In genomic region chr14:72970824-72971434, GRCh38 we compare ENCODE assay signal across 1 cellular context.
A peak's percentile ranks its signal among the peaks of the same experiment; 100 is the strongest.
TF ChIP-seq lines count a peak whose summit lies in the region.

No MANE protein-coding gene starts in this region.

TF ChIP-seq in K562, 482 proteins besides CTCF, POLR2A, EP300 and RAD21 (continued from another document):
- TF ChIP-seq FOSL1 (tag; conservative IDR thresholded peaks at IDR 0.05), result no peak
- TF ChIP-seq, protein P1, sequence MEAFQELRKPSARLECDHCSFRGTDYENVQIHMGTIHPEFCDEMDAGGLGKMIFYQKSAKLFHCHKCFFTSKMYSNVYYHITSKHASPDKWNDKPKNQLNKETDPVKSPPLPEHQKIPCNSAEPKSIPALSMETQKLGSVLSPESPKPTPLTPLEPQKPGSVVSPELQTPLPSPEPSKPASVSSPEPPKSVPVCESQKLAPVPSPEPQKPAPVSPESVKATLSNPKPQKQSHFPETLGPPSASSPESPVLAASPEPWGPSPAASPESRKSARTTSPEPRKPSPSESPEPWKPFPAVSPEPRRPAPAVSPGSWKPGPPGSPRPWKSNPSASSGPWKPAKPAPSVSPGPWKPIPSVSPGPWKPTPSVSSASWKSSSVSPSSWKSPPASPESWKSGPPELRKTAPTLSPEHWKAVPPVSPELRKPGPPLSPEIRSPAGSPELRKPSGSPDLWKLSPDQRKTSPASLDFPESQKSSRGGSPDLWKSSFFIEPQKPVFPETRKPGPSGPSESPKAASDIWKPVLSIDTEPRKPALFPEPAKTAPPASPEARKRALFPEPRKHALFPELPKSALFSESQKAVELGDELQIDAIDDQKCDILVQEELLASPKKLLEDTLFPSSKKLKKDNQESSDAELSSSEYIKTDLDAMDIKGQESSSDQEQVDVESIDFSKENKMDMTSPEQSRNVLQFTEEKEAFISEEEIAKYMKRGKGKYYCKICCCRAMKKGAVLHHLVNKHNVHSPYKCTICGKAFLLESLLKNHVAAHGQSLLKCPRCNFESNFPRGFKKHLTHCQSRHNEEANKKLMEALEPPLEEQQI (IDR thresholded peaks at IDR 0.05), result no peak
- peak; percentile 46; the same call in 1 of the 2 replicates for TF ChIP-seq C11orf30 (IDR thresholded peaks at IDR 0.05; ENCODE audit: low read depth)
- TF ChIP-seq ARNT (IDR thresholded peaks at IDR 0.05), result no peak
- no peak for TF ChIP-seq ZNF311 (CRISPR knock-in tag; IDR thresholded peaks at IDR 0.05)
- no peak for TF ChIP-seq ZBTB5 (IDR thresholded peaks at IDR 0.05)
- TF ChIP-seq, protein P2, sequence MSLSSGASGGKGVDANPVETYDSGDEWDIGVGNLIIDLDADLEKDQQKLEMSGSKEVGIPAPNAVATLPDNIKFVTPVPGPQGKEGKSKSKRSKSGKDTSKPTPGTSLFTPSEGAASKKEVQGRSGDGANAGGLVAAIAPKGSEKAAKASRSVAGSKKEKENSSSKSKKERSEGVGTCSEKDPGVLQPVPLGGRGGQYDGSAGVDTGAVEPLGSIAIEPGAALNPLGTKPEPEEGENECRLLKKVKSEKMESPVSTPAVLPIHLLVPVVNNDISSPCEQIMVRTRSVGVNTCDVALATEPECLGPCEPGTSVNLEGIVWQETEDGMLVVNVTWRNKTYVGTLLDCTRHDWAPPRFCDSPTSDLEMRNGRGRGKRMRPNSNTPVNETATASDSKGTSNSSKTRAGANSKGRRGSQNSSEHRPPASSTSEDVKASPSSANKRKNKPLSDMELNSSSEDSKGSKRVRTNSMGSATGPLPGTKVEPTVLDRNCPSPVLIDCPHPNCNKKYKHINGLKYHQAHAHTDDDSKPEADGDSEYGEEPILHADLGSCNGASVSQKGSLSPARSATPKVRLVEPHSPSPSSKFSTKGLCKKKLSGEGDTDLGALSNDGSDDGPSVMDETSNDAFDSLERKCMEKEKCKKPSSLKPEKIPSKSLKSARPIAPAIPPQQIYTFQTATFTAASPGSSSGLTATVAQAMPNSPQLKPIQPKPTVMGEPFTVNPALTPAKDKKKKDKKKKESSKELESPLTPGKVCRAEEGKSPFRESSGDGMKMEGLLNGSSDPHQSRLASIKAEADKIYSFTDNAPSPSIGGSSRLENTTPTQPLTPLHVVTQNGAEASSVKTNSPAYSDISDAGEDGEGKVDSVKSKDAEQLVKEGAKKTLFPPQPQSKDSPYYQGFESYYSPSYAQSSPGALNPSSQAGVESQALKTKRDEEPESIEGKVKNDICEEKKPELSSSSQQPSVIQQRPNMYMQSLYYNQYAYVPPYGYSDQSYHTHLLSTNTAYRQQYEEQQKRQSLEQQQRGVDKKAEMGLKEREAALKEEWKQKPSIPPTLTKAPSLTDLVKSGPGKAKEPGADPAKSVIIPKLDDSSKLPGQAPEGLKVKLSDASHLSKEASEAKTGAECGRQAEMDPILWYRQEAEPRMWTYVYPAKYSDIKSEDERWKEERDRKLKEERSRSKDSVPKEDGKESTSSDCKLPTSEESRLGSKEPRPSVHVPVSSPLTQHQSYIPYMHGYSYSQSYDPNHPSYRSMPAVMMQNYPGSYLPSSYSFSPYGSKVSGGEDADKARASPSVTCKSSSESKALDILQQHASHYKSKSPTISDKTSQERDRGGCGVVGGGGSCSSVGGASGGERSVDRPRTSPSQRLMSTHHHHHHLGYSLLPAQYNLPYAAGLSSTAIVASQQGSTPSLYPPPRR (CRISPR knock-in tag; IDR thresholded peaks at IDR 0.05; ENCODE audit: borderline replicate concordance), result no peak
- TF ChIP-seq ZNF696 (CRISPR knock-in tag; conservative IDR thresholded peaks at IDR 0.05), result no peak
- no peak for TF ChIP-seq ZNF436 (CRISPR knock-in tag; IDR thresholded peaks at IDR 0.05)
- no peak for TF ChIP-seq SAFB (IDR thresholded peaks at IDR 0.05; ENCODE audit: borderline replicate concordance, low read depth, low read length)
- TF ChIP-seq SIRT6 (IDR thresholded peaks at IDR 0.05; ENCODE audit: low read depth, low read length), result no peak
- TF ChIP-seq, protein P3, sequence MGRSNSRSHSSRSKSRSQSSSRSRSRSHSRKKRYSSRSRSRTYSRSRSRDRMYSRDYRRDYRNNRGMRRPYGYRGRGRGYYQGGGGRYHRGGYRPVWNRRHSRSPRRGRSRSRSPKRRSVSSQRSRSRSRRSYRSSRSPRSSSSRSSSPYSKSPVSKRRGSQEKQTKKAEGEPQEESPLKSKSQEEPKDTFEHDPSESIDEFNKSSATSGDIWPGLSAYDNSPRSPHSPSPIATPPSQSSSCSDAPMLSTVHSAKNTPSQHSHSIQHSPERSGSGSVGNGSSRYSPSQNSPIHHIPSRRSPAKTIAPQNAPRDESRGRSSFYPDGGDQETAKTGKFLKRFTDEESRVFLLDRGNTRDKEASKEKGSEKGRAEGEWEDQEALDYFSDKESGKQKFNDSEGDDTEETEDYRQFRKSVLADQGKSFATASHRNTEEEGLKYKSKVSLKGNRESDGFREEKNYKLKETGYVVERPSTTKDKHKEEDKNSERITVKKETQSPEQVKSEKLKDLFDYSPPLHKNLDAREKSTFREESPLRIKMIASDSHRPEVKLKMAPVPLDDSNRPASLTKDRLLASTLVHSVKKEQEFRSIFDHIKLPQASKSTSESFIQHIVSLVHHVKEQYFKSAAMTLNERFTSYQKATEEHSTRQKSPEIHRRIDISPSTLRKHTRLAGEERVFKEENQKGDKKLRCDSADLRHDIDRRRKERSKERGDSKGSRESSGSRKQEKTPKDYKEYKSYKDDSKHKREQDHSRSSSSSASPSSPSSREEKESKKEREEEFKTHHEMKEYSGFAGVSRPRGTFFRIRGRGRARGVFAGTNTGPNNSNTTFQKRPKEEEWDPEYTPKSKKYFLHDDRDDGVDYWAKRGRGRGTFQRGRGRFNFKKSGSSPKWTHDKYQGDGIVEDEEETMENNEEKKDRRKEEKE (IDR thresholded peaks at IDR 0.05; ENCODE audit: borderline replicate concordance in 1 of 2, control insufficient read depth in 1 of 2, low read depth in 2 of 2, low read length in 1 of 2), result no peak
- no peak for TF ChIP-seq U2AF2 (optimal IDR thresholded peaks at IDR 0.05; ENCODE audit: low read depth, low read length)
- no peak for TF ChIP-seq RAD51 (IDR thresholded peaks at IDR 0.05; ENCODE audit: borderline replicate concordance, low read depth)
- TF ChIP-seq MAFF (IDR thresholded peaks at IDR 0.05; ENCODE audit: low read length), result peak; percentile 44
- no peak for TF ChIP-seq ZNF507 (tag; conservative IDR thresholded peaks at IDR 0.05)
